Comparison of ENCODE assay signal across 1 cellular context in the genomic region with DNA sequence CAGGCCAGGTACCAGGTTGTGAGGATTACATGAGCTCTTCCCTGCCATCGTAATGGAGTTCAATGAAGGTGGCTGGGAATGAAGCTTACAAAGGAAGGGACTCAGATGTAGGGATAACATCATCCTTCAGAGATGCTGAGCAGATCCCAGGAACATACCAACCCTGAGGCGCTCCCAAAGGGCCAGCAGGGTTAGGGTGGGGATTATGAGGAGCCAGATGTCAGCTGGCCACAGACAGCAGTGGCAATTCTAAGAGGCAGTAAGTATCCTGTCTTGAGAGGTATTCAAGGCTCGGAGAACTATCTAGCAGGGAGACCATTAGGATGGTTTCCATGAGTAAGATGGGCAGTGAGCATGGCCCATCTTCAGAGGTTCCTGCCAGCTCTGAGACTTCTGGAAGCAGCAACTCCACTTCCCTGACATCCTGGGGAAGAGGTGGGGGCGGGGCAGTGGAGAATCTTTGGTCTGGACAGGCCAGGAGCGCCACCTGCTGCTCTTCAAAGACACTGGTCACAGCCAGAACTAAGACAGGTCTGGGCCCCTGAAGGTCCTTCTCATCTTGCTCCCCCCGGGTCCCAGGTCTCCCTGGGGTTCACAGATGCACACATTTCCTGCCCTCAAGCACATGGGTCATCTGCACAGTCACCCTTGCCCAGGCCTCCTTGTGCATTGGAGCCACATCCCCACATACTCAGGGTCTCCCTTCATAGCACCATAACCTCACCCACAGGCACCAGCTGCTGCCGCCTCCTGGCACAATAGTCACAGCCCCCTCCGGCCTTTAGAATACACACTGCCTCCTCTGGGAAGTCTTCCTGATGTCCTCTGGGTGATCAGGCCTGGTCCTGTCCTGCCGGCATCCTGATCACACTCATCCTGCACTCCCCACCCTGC.
A peak's percentile ranks its signal among the peaks of the same experiment; 100 is the strongest.
TF ChIP-seq lines count a peak whose summit lies in the region.

No MANE protein-coding gene starts in this region.

TF ChIP-seq in K562, 482 proteins besides CTCF, POLR2A, EP300 and RAD21 (continued from another document and continues in another):
- no peak for TF ChIP-seq MLX (CRISPR knock-in tag; conservative IDR thresholded peaks at IDR 0.05)
- no peak for TF ChIP-seq FOXK1 (CRISPR knock-in tag; IDR thresholded peaks at IDR 0.05; ENCODE audit: borderline replicate concordance)
- TF ChIP-seq, protein P1, sequence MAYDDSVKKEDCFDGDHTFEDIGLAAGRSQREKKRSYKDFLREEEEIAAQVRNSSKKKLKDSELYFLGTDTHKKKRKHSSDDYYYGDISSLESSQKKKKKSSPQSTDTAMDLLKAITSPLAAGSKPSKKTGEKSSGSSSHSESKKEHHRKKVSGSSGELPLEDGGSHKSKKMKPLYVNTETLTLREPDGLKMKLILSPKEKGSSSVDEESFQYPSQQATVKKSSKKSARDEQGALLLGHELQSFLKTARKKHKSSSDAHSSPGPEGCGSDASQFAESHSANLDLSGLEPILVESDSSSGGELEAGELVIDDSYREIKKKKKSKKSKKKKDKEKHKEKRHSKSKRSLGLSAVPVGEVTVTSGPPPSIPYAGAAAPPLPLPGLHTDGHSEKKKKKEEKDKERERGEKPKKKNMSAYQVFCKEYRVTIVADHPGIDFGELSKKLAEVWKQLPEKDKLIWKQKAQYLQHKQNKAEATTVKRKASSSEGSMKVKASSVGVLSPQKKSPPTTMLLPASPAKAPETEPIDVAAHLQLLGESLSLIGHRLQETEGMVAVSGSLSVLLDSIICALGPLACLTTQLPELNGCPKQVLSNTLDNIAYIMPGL (CRISPR knock-in tag; IDR thresholded peaks at IDR 0.05), result 0 out of 2 replicates have a peak, but pooled peaks have one; percentile 71
- 0 out of 2 replicates have a peak, but pooled peaks have one; percentile 71 for TF ChIP-seq MYNN (IDR thresholded peaks at IDR 0.05)
- no peak for TF ChIP-seq MYNN (CRISPR knock-in tag; IDR thresholded peaks at IDR 0.05)
- no peak for TF ChIP-seq ZNF518B (CRISPR knock-in tag; IDR thresholded peaks at IDR 0.05)
- no peak for TF ChIP-seq ZNF583 (CRISPR knock-in tag; IDR thresholded peaks at IDR 0.05)
- TF ChIP-seq NFIC (IDR thresholded peaks at IDR 0.05), result no peak
- TF ChIP-seq, protein P2, sequence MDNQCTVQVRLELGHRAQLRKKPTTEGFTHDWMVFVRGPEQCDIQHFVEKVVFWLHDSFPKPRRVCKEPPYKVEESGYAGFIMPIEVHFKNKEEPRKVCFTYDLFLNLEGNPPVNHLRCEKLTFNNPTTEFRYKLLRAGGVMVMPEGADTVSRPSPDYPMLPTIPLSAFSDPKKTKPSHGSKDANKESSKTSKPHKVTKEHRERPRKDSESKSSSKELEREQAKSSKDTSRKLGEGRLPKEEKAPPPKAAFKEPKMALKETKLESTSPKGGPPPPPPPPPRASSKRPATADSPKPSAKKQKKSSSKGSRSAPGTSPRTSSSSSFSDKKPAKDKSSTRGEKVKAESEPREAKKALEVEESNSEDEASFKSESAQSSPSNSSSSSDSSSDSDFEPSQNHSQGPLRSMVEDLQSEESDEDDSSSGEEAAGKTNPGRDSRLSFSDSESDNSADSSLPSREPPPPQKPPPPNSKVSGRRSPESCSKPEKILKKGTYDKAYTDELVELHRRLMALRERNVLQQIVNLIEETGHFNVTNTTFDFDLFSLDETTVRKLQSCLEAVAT (IDR thresholded peaks at IDR 0.05), result peak in 1 of 2 experiments; percentile 67; a peak in 1 of 4 replicates
- TF ChIP-seq RCOR1 (IDR thresholded peaks at IDR 0.05; ENCODE audit: borderline replicate concordance in 1 of 2, low read depth in 2 of 2, low read length in 2 of 2), result peak in 1 of 2 experiments; percentile 69; a peak in 2 of 4 replicates
- no peak for TF ChIP-seq E4F1 (CRISPR knock-in tag; IDR thresholded peaks at IDR 0.05; ENCODE audit: borderline replicate concordance)
- no peak for TF ChIP-seq NR4A1 (CRISPR knock-in tag; IDR thresholded peaks at IDR 0.05)
- peak; percentile 37; the same call in 1 of the 2 replicates for TF ChIP-seq NR4A1 (tag; IDR thresholded peaks at IDR 0.05)
- TF ChIP-seq ZNF24 (IDR thresholded peaks at IDR 0.05), result peak; percentile 59; the same call in 1 of the 2 replicates
- no peak for TF ChIP-seq ZNF253 (CRISPR knock-in tag; conservative IDR thresholded peaks at IDR 0.05)
- TF ChIP-seq, protein P3, sequence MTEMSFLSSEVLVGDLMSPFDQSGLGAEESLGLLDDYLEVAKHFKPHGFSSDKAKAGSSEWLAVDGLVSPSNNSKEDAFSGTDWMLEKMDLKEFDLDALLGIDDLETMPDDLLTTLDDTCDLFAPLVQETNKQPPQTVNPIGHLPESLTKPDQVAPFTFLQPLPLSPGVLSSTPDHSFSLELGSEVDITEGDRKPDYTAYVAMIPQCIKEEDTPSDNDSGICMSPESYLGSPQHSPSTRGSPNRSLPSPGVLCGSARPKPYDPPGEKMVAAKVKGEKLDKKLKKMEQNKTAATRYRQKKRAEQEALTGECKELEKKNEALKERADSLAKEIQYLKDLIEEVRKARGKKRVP (CRISPR knock-in tag; IDR thresholded peaks at IDR 0.05), result no peak
- TF ChIP-seq, protein P4, sequence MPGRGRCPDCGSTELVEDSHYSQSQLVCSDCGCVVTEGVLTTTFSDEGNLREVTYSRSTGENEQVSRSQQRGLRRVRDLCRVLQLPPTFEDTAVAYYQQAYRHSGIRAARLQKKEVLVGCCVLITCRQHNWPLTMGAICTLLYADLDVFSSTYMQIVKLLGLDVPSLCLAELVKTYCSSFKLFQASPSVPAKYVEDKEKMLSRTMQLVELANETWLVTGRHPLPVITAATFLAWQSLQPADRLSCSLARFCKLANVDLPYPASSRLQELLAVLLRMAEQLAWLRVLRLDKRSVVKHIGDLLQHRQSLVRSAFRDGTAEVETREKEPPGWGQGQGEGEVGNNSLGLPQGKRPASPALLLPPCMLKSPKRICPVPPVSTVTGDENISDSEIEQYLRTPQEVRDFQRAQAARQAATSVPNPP (IDR thresholded peaks at IDR 0.05; ENCODE audit: borderline replicate concordance, insufficient read depth, insufficient read length), result no peak
- TF ChIP-seq SMAD4 (CRISPR knock-in tag; conservative IDR thresholded peaks at IDR 0.05), result peak; percentile 61
- TF ChIP-seq CC2D1A (IDR thresholded peaks at IDR 0.05), result peak; percentile 96
- no peak for TF ChIP-seq ILF3 (IDR thresholded peaks at IDR 0.05; ENCODE audit: borderline replicate concordance)
- TF ChIP-seq HDAC1 (IDR thresholded peaks at IDR 0.05), result no peak
- no peak for TF ChIP-seq SMAD2 (IDR thresholded peaks at IDR 0.05; ENCODE audit: low read depth, low read length)
- TF ChIP-seq ZNF77 (CRISPR knock-in tag; IDR thresholded peaks at IDR 0.05), result no peak
- TF ChIP-seq MAZ (CRISPR knock-in tag; conservative IDR thresholded peaks at IDR 0.05 in 1 of 2, IDR thresholded peaks at IDR 0.05 in 1 of 2), result peak; percentile 74 to 92
- no peak for TF ChIP-seq COPS2 (conservative IDR thresholded peaks at IDR 0.05)
- TF ChIP-seq POLR2H (tag; IDR thresholded peaks at IDR 0.05; ENCODE audit: low read depth), result no peak
- no peak for TF ChIP-seq U2AF2 (optimal IDR thresholded peaks at IDR 0.05; ENCODE audit: low read depth, low read length)
- TF ChIP-seq SMARCB1 (IDR thresholded peaks at IDR 0.05; ENCODE audit: insufficient read length, low read depth), result no peak
- TF ChIP-seq CHD1 (IDR thresholded peaks at IDR 0.05; ENCODE audit: low read length), result no peak
- TF ChIP-seq, protein P5, sequence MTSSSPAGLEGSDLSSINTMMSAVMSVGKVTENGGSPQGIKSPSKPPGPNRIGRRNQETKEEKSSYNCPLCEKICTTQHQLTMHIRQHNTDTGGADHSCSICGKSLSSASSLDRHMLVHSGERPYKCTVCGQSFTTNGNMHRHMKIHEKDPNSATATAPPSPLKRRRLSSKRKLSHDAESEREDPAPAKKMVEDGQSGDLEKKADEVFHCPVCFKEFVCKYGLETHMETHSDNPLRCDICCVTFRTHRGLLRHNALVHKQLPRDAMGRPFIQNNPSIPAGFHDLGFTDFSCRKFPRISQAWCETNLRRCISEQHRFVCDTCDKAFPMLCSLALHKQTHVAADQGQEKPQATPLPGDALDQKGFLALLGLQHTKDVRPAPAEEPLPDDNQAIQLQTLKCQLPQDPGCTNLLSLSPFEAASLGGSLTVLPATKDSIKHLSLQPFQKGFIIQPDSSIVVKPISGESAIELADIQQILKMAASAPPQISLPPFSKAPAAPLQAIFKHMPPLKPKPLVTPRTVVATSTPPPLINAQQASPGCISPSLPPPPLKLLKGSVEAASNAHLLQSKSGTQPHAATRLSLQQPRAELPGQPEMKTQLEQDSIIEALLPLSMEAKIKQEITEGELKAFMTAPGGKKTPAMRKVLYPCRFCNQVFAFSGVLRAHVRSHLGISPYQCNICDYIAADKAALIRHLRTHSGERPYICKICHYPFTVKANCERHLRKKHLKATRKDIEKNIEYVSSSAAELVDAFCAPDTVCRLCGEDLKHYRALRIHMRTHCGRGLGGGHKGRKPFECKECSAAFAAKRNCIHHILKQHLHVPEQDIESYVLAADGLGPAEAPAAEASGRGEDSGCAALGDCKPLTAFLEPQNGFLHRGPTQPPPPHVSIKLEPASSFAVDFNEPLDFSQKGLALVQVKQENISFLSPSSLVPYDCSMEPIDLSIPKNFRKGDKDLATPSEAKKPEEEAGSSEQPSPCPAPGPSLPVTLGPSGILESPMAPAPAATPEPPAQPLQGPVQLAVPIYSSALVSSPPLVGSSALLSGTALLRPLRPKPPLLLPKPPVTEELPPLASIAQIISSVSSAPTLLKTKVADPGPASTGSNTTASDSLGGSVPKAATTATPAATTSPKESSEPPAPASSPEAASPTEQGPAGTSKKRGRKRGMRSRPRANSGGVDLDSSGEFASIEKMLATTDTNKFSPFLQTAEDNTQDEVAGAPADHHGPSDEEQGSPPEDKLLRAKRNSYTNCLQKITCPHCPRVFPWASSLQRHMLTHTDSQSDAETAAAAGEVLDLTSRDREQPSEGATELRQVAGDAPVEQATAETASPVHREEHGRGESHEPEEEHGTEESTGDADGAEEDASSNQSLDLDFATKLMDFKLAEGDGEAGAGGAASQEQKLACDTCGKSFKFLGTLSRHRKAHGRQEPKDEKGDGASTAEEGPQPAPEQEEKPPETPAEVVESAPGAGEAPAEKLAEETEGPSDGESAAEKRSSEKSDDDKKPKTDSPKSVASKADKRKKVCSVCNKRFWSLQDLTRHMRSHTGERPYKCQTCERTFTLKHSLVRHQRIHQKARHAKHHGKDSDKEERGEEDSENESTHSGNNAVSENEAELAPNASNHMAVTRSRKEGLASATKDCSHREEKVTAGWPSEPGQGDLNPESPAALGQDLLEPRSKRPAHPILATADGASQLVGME (CRISPR knock-in tag; IDR thresholded peaks at IDR 0.05), result 0 out of 2 replicates have a peak, but pooled peaks have one; percentile 65
- no peak for TF ChIP-seq ZNF224 (CRISPR knock-in tag; IDR thresholded peaks at IDR 0.05)
- no peak for TF ChIP-seq ZBTB33 (CRISPR knock-in tag; IDR thresholded peaks at IDR 0.05)
- peak; percentile 77 for TF ChIP-seq CTBP1 (IDR thresholded peaks at IDR 0.05; ENCODE audit: borderline replicate concordance)
